Comparison of ENCODE assay signal across 8 cellular contexts in genomic region chr9:137176302-137177182, GRCh38. TPM values are rescaled to one million over a fixed set of nuclear protein-coding genes. Genes with fewer than 3 reads are reported as not detected.
A peak's percentile ranks its signal among the peaks of the same experiment; 100 is the strongest.
DNase-seq lines count a peak whose midpoint lies in the region; FAIRE-seq and TF ChIP-seq lines count a peak whose summit lies in the region.

No MANE protein-coding gene starts in this region.

- WGBS in H1 (ENCODE audit: extremely low coverage in 1 of 2, insufficient coverage in 1 of 2, insufficient read length in 1 of 2, insufficient replicate concordance in 2 of 2, low coverage in 1 of 2, low lambda C conversion rate in 2 of 2, missing lambda C conversion rate in 1 of 2), 2 experiments: 75% methylated on average over 17 of the region's 17 CpGs; no CpG with 5 or more reads in 1 of the 2 experiments

- no peak overlapping the region for H4K5ac ChIP-seq in H1 (ENCODE audit: insufficient read length, low read depth, low read length)

- no peak overlapping the region for H4K91ac ChIP-seq in H1 (replicated peaks; ENCODE audit: insufficient read length, low read length)

- TF ChIP-seq POLR2A in GM12891 (IDR thresholded peaks at IDR 0.05; ENCODE audit: low read depth, low read length): no peak
- TF ChIP-seq POLR2A in H1 (IDR thresholded peaks at IDR 0.05; ENCODE audit: control extremely low read depth in 1 of 2, low read depth in 2 of 2, low read length in 2 of 2): no peak; a peak in 1 of 3 replicates

- no peak overlapping the region for H3K14ac ChIP-seq in H1 (ENCODE audit: insufficient read length)

- H3K23me2 ChIP-seq in H1 (ENCODE audit: low read depth, low read length): no peaks in the 10 kb centered on the region

- no peaks in the 10 kb centered on the region for H3K27me3 Mint-ChIP-seq in osteocyte (ENCODE audit: unreplicated experiment)
- H3K27me3 Mint-ChIP-seq in activated T-helper 1 cell treated with anti-CD3 and anti-CD28 coated beads, Interleukin-12 subunit alpha, Interleukin-12 subunit beta, Interleukin-2, Interleukin-4 antibody, amounts not matched to agents 30 ng/mL and 10 ng/mL and 1 ng/mL, durations not matched to agents 14 hours and 24 hours and 36 hours (ENCODE audit: insufficient read depth): peaks cover 11% of the 10 kb centered on the region

- DNase-seq in GM12891 (ENCODE audit: insufficient read length, low spot score) (peak; percentile 89), H1 (ENCODE audit: low read depth in 1 of 2, low spot score in 2 of 2) (no peak), osteocyte (ENCODE audit: extremely low spot score, unreplicated experiment) (no peak), GOT3 (lab: John Stamatoyannopoulos, UW) (no peak), NCI-H1048 (lab: John Stamatoyannopoulos, UW) (no peak)
- no peak for DNase-seq in activated T-helper 1 cell treated with anti-CD3 and anti-CD28 coated beads, Interleukin-12 subunit alpha, Interleukin-12 subunit beta, Interleukin-2, Interleukin-4 antibody, amounts not matched to agents 30 ng/mL and 10 ng/mL and 1 ng/mL, durations not matched to agents 14 hours and 24 hours and 36 hours (ENCODE audit: low spot score)

- no peak overlapping the region for H3K4me3 Mint-ChIP-seq in osteocyte (ENCODE audit: unreplicated experiment)
- no peak overlapping the region for H3K4me3 Mint-ChIP-seq in activated T-helper 1 cell treated with anti-CD3 and anti-CD28 coated beads, Interleukin-12 subunit alpha, Interleukin-12 subunit beta, Interleukin-2, Interleukin-4 antibody, amounts not matched to agents 30 ng/mL and 10 ng/mL and 1 ng/mL, durations not matched to agents 14 hours and 24 hours and 36 hours

- H4K20me1 ChIP-seq in OCI-LY1 (ENCODE audit: insufficient read depth, low read length) (no peaks in the 10 kb centered on the region), H1 (replicated peaks in 1 of 2; ENCODE audit: control insufficient read depth in 1 of 2, insufficient read depth in 2 of 2, low read length in 2 of 2) (peaks cover 2 to 19% of the 10 kb centered on the region in 2 experiments)

- H3K9me3 ChIP-seq in OCI-LY1 (ENCODE audit: low read length) (no peaks in the 10 kb centered on the region), H1 (ENCODE audit: insufficient read depth in 2 of 2, low read depth in 1 of 2, low read length in 1 of 2) (no peaks in the 10 kb centered on the region)

- no peak overlapping the region for H3K18ac ChIP-seq in H1 (ENCODE audit: extremely low read depth, low read length)

- H2BK15ac ChIP-seq in H1 (ENCODE audit: low read length): no peak overlapping the region

- H3K4me3 ChIP-seq in OCI-LY1 (ENCODE audit: low read depth, low read length, poor library complexity, severe bottlenecking) (no peak overlapping the region), H1 (ENCODE audit: extremely low read depth in 1 of 4, insufficient read depth in 2 of 4, low read depth in 3 of 4, low read length in 4 of 4) (no peak overlapping the region)

- H2BK120ac ChIP-seq in H1 (replicated peaks; ENCODE audit: low read depth, low read length): no peak overlapping the region

- no peak overlapping the region for H3K23ac ChIP-seq in H1 (ENCODE audit: insufficient read length)

- peak; percentile 38 to 57 for TF ChIP-seq RAD21 in H1 (IDR thresholded peaks at IDR 0.05 in 1 of 2, conservative IDR thresholded peaks at IDR 0.05 in 1 of 2; ENCODE audit: low read depth in 2 of 2, low read length in 2 of 2)

- H2AK5ac ChIP-seq in H1 (ENCODE audit: low read depth, low read length): no peak overlapping the region

- no peak overlapping the region for H2BK5ac ChIP-seq in H1 (ENCODE audit: low read depth, low read length)

- no peak overlapping the region for H3K27ac Mint-ChIP-seq in osteocyte (ENCODE audit: unreplicated experiment)
- H3K27ac Mint-ChIP-seq in activated T-helper 1 cell treated with anti-CD3 and anti-CD28 coated beads, Interleukin-12 subunit alpha, Interleukin-12 subunit beta, Interleukin-2, Interleukin-4 antibody, amounts not matched to agents 30 ng/mL and 10 ng/mL and 1 ng/mL, durations not matched to agents 14 hours and 24 hours and 36 hours: no peak overlapping the region

- no peak overlapping the region for H2BK12ac ChIP-seq in H1 (ENCODE audit: low read depth, low read length)

- peaks cover 7% of the 10 kb centered on the region for H3K36me3 Mint-ChIP-seq in osteocyte (ENCODE audit: unreplicated experiment)
- peaks cover 3% of the 10 kb centered on the region for H3K36me3 Mint-ChIP-seq in activated T-helper 1 cell treated with anti-CD3 and anti-CD28 coated beads, Interleukin-12 subunit alpha, Interleukin-12 subunit beta, Interleukin-2, Interleukin-4 antibody, amounts not matched to agents 30 ng/mL and 10 ng/mL and 1 ng/mL, durations not matched to agents 14 hours and 24 hours and 36 hours (ENCODE audit: low read depth)

- no peak for TF ChIP-seq EP300 in H1 (IDR thresholded peaks at IDR 0.05; ENCODE audit: borderline replicate concordance in 1 of 2, low read depth in 2 of 2, low read length in 2 of 2)

- no peaks in the 10 kb centered on the region; the same call in 1 of the 2 replicates for H3K79me1 ChIP-seq in H1 (ENCODE audit: low read depth, low read length)

- peak; percentile 92 for TF ChIP-seq CTCF in C4-2B (conservative IDR thresholded peaks at IDR 0.05)
- peak; percentile 73 for TF ChIP-seq CTCF in OCI-LY1 (IDR thresholded peaks at IDR 0.05; ENCODE audit: low read length)
- TF ChIP-seq CTCF in H1 (IDR thresholded peaks at IDR 0.05; ENCODE audit: control extremely low read depth in 1 of 3, insufficient read depth in 1 of 3, low read depth in 1 of 3, low read length in 3 of 3): peak in 2 of 3 experiments; percentile 58 to 76; a peak in 3 of 4 replicates
- TF ChIP-seq CTCF in osteocyte (IDR thresholded peaks at IDR 0.05): peak; percentile 48

- no peak overlapping the region for H4K8ac ChIP-seq in H1 (ENCODE audit: extremely low read depth, insufficient read depth, low read length)

- H2BK20ac ChIP-seq in H1 (ENCODE audit: low read length): no peak overlapping the region

- no peaks in the 10 kb centered on the region for H3K79me2 ChIP-seq in OCI-LY1 (ENCODE audit: insufficient read depth, low read length)
- no peaks in the 10 kb centered on the region for H3K79me2 ChIP-seq in H1 (ENCODE audit: control insufficient read depth in 1 of 2, insufficient read depth in 2 of 2, low read length in 2 of 2)

- peaks cover 3% of the 10 kb centered on the region; the same call in 1 of the 2 replicates for H3K27me3 ChIP-seq in OCI-LY1 (ENCODE audit: insufficient read depth, low read length)
- H3K27me3 ChIP-seq in H1 (replicated peaks in 1 of 4; ENCODE audit: control insufficient read depth in 3 of 4, extremely low read depth in 1 of 4, insufficient read depth in 3 of 4, low read length in 3 of 4): peaks cover 0 to 10% (median 5%) of the 10 kb centered on the region in 4 experiments; a peak in 4 of 7 replicates

- peaks cover 2% of the 10 kb centered on the region for H3K4me1 Mint-ChIP-seq in osteocyte (ENCODE audit: unreplicated experiment)
- H3K4me1 Mint-ChIP-seq in activated T-helper 1 cell treated with anti-CD3 and anti-CD28 coated beads, Interleukin-12 subunit alpha, Interleukin-12 subunit beta, Interleukin-2, Interleukin-4 antibody, amounts not matched to agents 30 ng/mL and 10 ng/mL and 1 ng/mL, durations not matched to agents 14 hours and 24 hours and 36 hours (ENCODE audit: low read depth): no peaks in the 10 kb centered on the region

- H3F3A ChIP-seq in OCI-LY1 (ENCODE audit: insufficient read depth, low read length): peaks cover 4% of the 10 kb centered on the region; the same call in 1 of the 2 replicates

- no peak overlapping the region for H3K4me2 ChIP-seq in OCI-LY1 (ENCODE audit: low read length)
- H3K4me2 ChIP-seq in H1 (ENCODE audit: insufficient read depth in 1 of 2, low read depth in 2 of 2, low read length in 2 of 2): no peak overlapping the region

- H3K9ac ChIP-seq in OCI-LY1 (ENCODE audit: low read length): no peak overlapping the region
- H3K9ac ChIP-seq in H1 (replicated peaks in 1 of 4; ENCODE audit: extremely low read depth in 1 of 4, low read depth in 3 of 4, low read length in 3 of 4): no peak overlapping the region; a peak in 1 of 7 replicates

- H3K36me3 ChIP-seq in OCI-LY1 (ENCODE audit: insufficient read depth, low read length) (peaks cover 20% of the 10 kb centered on the region), H1 (ENCODE audit: control insufficient read depth in 2 of 4, insufficient read depth in 4 of 4, low read length in 3 of 4) (peaks cover 0 to 18% (median 2%) of the 10 kb centered on the region in 4 experiments; a peak in 3 of 8 replicates)

- H3K9me3 Mint-ChIP-seq in osteocyte (ENCODE audit: unreplicated experiment): no peaks in the 10 kb centered on the region
- H3K9me3 Mint-ChIP-seq in activated T-helper 1 cell treated with anti-CD3 and anti-CD28 coated beads, Interleukin-12 subunit alpha, Interleukin-12 subunit beta, Interleukin-2, Interleukin-4 antibody, amounts not matched to agents 30 ng/mL and 10 ng/mL and 1 ng/mL, durations not matched to agents 14 hours and 24 hours and 36 hours: no peaks in the 10 kb centered on the region

- no peaks in the 10 kb centered on the region for H3K9me2 ChIP-seq in OCI-LY1 (ENCODE audit: low read depth, low read length)

- H3K4me1 ChIP-seq in OCI-LY1 (ENCODE audit: insufficient read depth, low read length, severe bottlenecking): peaks cover 11% of the 10 kb centered on the region
- H3K4me1 ChIP-seq in H1 (replicated peaks in 1 of 4; ENCODE audit: control insufficient read depth in 3 of 4, insufficient read depth in 4 of 4, low read length in 3 of 4): peaks cover 0 to 8% (median 3%) of the 10 kb centered on the region in 4 experiments; a peak in 5 of 7 replicates

- H3K4ac ChIP-seq in H1 (replicated peaks; ENCODE audit: insufficient read length, low read depth, low read length): no peak overlapping the region

- CTCF ChIA-PET in H1 (lab: Charles Lee; ENCODE audit: partially characterized antibody): interaction anchor here (0.6 to 3.6 kb wide), 32 partner anchors 9 to 202 kb away, joined by 3 to 47 read pairs (median 4); partner anchors contain the start of genes ANAPC2, CYSRT1, GRIN1 and NPDC1

- FAIRE-seq in GM12891 (lab: Jason Lieb, UNC) (peak; percentile 87), H1 (lab: Jason Lieb, UNC) (no peak)

- H3K56ac ChIP-seq in H1 (replicated peaks; ENCODE audit: insufficient read length, low read depth, low read length): no peak overlapping the region

- intact Hi-C loops in activated T-helper 1 cell treated with anti-CD3 and anti-CD28 coated beads, Interleukin-12 subunit alpha, Interleukin-12 subunit beta, Interleukin-2, Interleukin-4 antibody, amounts not matched to agents 30 ng/mL and 10 ng/mL and 1 ng/mL, durations not matched to agents 14 hours and 24 hours and 36 hours (cut with micrococcal nuclease): no loop called here

- POLR2A ChIA-PET in H1 (lab: Charles Lee; ENCODE audit: partially characterized antibody): interaction anchor here (0.8 to 3.7 kb wide), 14 partner anchors 8 to 102 kb away, joined by 3 to 15 read pairs (median 4); partner anchors contain the start of genes NDOR1, SSNA1, TMEM203 and TPRN

- H2AFZ ChIP-seq in OCI-LY1 (ENCODE audit: low read length) (no peak overlapping the region), H1 (ENCODE audit: low read length) (no peak overlapping the region)

- H3K27ac ChIP-seq in C4-2B: peak overlapping the region; percentile 100
- no peak overlapping the region for H3K27ac ChIP-seq in OCI-LY1 (ENCODE audit: low read depth, low read length, poor library complexity, severe bottlenecking)
- H3K27ac ChIP-seq in H1 (ENCODE audit: low read depth, low read length): no peak overlapping the region

RNA-seq across cellular contexts. Expression of gene TMEM210, which starts 4.7 kb away (rescaled TPM):
- not detected for polyA plus RNA-seq in GM12891 (2012; ENCODE audit: low read depth, missing spikeins)
- total RNA-seq in H1 (2021; fragmentation: NEBNext Ultra II Directional; extraction: Animal tissue kit (Norgen Biotek cat#: 25700)): not detected in 2 replicates
- polyA plus RNA-seq in H1 (2011; rRNA removed): not detected in 2 replicates
- polyA plus RNA-seq in H1 (2011; cell fraction: cytosol; rRNA removed): not detected
- polyA plus RNA-seq in H1 (2011; cell fraction: nucleus; rRNA removed): not detected
- polyA plus RNA-seq in H1 (2012, experiment 1 of 2): not detected in 4 replicates
- not detected for polyA plus RNA-seq in H1 (2012, experiment 2 of 2)
- not detected for polyA plus RNA-seq in H1 (2013, experiment 1 of 2)
- not detected for polyA plus RNA-seq in H1 (2013, experiment 2 of 2)
- polyA minus RNA-seq in H1 (2011; rRNA and poly(A)+ RNA removed): not detected in 2 replicates
- not detected for polyA minus RNA-seq in H1 (2011; cell fraction: cytosol; rRNA and poly(A)+ RNA removed)
- polyA minus RNA-seq in H1 (2011; cell fraction: nucleus; rRNA and poly(A)+ RNA removed): not detected
- total RNA-seq in osteocyte: not detected in 2 replicates
- not detected in 2 replicates for total RNA-seq in activated T-helper 1 cell treated with anti-CD3 and anti-CD28 coated beads, Interleukin-12 subunit alpha, Interleukin-12 subunit beta, Interleukin-2, Interleukin-4 antibody, amounts not matched to agents 30 ng/mL and 10 ng/mL and 1 ng/mL, durations not matched to agents 14 hours and 24 hours and 36 hours

RNA-seq across cellular contexts. Expression of gene LRRC26, which starts 6.7 kb away (rescaled TPM):
- polyA plus RNA-seq in GM12891 (2012; ENCODE audit: low read depth, missing spikeins): 0.09 TPM
- 0.34 and 0.36 TPM in 2 replicates for total RNA-seq in H1 (2021; fragmentation: NEBNext Ultra II Directional; extraction: Animal tissue kit (Norgen Biotek cat#: 25700))
- 0.85 and 1.0 TPM in 2 replicates for polyA plus RNA-seq in H1 (2011; rRNA removed)
- 0.25 TPM for polyA plus RNA-seq in H1 (2011; cell fraction: cytosol; rRNA removed)
- 0.60 TPM for polyA plus RNA-seq in H1 (2011; cell fraction: nucleus; rRNA removed)
- 0.75 to 1.2 TPM (median 0.90 TPM) in 3 of 4 replicates, not detected in the other for polyA plus RNA-seq in H1 (2012, experiment 1 of 2)
- polyA plus RNA-seq in H1 (2012, experiment 2 of 2): 0.18 TPM
- polyA plus RNA-seq in H1 (2013, experiment 1 of 2): 1.1 TPM
- polyA plus RNA-seq in H1 (2013, experiment 2 of 2): 0.74 TPM
- not detected in 2 replicates for polyA minus RNA-seq in H1 (2011; rRNA and poly(A)+ RNA removed)
- polyA minus RNA-seq in H1 (2011; cell fraction: cytosol; rRNA and poly(A)+ RNA removed): not detected
- polyA minus RNA-seq in H1 (2011; cell fraction: nucleus; rRNA and poly(A)+ RNA removed): 0.90 TPM
- total RNA-seq in osteocyte: not detected in 2 replicates
- total RNA-seq in activated T-helper 1 cell treated with anti-CD3 and anti-CD28 coated beads, Interleukin-12 subunit alpha, Interleukin-12 subunit beta, Interleukin-2, Interleukin-4 antibody, amounts not matched to agents 30 ng/mL and 10 ng/mL and 1 ng/mL, durations not matched to agents 14 hours and 24 hours and 36 hours: 0.21 TPM in 1 of 2 replicates, not detected in the other

RNA-seq across cellular contexts. Expression of gene ANAPC2, which starts 11.8 kb away (rescaled TPM):
- polyA plus RNA-seq in GM12891 (2012; ENCODE audit: low read depth, missing spikeins): 27.5 TPM
- 37.7 and 41.9 TPM in 2 replicates for total RNA-seq in H1 (2021; fragmentation: NEBNext Ultra II Directional; extraction: Animal tissue kit (Norgen Biotek cat#: 25700))
- polyA plus RNA-seq in H1 (2011; rRNA removed): 30.2 and 44.3 TPM in 2 replicates
- 31.6 TPM for polyA plus RNA-seq in H1 (2011; cell fraction: cytosol; rRNA removed)
- polyA plus RNA-seq in H1 (2011; cell fraction: nucleus; rRNA removed): 198 TPM
- 20.7 to 43.2 TPM (median 38.1 TPM) in 4 replicates for polyA plus RNA-seq in H1 (2012, experiment 1 of 2)
- 25.6 TPM for polyA plus RNA-seq in H1 (2012, experiment 2 of 2)
- 22.6 TPM for polyA plus RNA-seq in H1 (2013, experiment 1 of 2)
- 17.5 TPM for polyA plus RNA-seq in H1 (2013, experiment 2 of 2)
- 20.4 and 24.8 TPM in 2 replicates for polyA minus RNA-seq in H1 (2011; rRNA and poly(A)+ RNA removed)
- 28.8 TPM for polyA minus RNA-seq in H1 (2011; cell fraction: cytosol; rRNA and poly(A)+ RNA removed)
- polyA minus RNA-seq in H1 (2011; cell fraction: nucleus; rRNA and poly(A)+ RNA removed): 67.3 TPM
- total RNA-seq in osteocyte: 59.3 and 61.0 TPM in 2 replicates
- total RNA-seq in activated T-helper 1 cell treated with anti-CD3 and anti-CD28 coated beads, Interleukin-12 subunit alpha, Interleukin-12 subunit beta, Interleukin-2, Interleukin-4 antibody, amounts not matched to agents 30 ng/mL and 10 ng/mL and 1 ng/mL, durations not matched to agents 14 hours and 24 hours and 36 hours: 62.5 and 63.6 TPM in 2 replicates

RNA-seq across cellular contexts. Expression of gene SSNA1, which starts 11.9 kb away (rescaled TPM):
- polyA plus RNA-seq in GM12891 (2012; ENCODE audit: low read depth, missing spikeins): 53.2 TPM
- 87.3 and 91.3 TPM in 2 replicates for total RNA-seq in H1 (2021; fragmentation: NEBNext Ultra II Directional; extraction: Animal tissue kit (Norgen Biotek cat#: 25700))
- 157 and 182 TPM in 2 replicates for polyA plus RNA-seq in H1 (2011; rRNA removed)
- 159 TPM for polyA plus RNA-seq in H1 (2011; cell fraction: cytosol; rRNA removed)
- polyA plus RNA-seq in H1 (2011; cell fraction: nucleus; rRNA removed): 99.4 TPM
- 57.5 to 108 TPM (median 103 TPM) in 4 replicates for polyA plus RNA-seq in H1 (2012, experiment 1 of 2)
- 94.9 TPM for polyA plus RNA-seq in H1 (2012, experiment 2 of 2)
- polyA plus RNA-seq in H1 (2013, experiment 1 of 2): 102 TPM
- 101 TPM for polyA plus RNA-seq in H1 (2013, experiment 2 of 2)
- 14.6 and 15.3 TPM in 2 replicates for polyA minus RNA-seq in H1 (2011; rRNA and poly(A)+ RNA removed)
- 36.0 TPM for polyA minus RNA-seq in H1 (2011; cell fraction: cytosol; rRNA and poly(A)+ RNA removed)
- 18.2 TPM for polyA minus RNA-seq in H1 (2011; cell fraction: nucleus; rRNA and poly(A)+ RNA removed)
- total RNA-seq in osteocyte: 57.4 and 58.1 TPM in 2 replicates
- total RNA-seq in activated T-helper 1 cell treated with anti-CD3 and anti-CD28 coated beads, Interleukin-12 subunit alpha, Interleukin-12 subunit beta, Interleukin-2, Interleukin-4 antibody, amounts not matched to agents 30 ng/mL and 10 ng/mL and 1 ng/mL, durations not matched to agents 14 hours and 24 hours and 36 hours: 101 and 105 TPM in 2 replicates

RNA-seq across cellular contexts. Expression of gene TPRN, which starts 24.0 kb away (rescaled TPM):
- 5.1 TPM for polyA plus RNA-seq in GM12891 (2012; ENCODE audit: low read depth, missing spikeins)
- total RNA-seq in H1 (2021; fragmentation: NEBNext Ultra II Directional; extraction: Animal tissue kit (Norgen Biotek cat#: 25700)): 23.2 and 27.2 TPM in 2 replicates
- polyA plus RNA-seq in H1 (2011; rRNA removed): 9.7 and 14.9 TPM in 2 replicates
- polyA plus RNA-seq in H1 (2011; cell fraction: cytosol; rRNA removed): 11.9 TPM
- 34.2 TPM for polyA plus RNA-seq in H1 (2011; cell fraction: nucleus; rRNA removed)
- polyA plus RNA-seq in H1 (2012, experiment 1 of 2): 13.0 to 23.1 TPM (median 21.4 TPM) in 4 replicates
- 14.8 TPM for polyA plus RNA-seq in H1 (2012, experiment 2 of 2)
- polyA plus RNA-seq in H1 (2013, experiment 1 of 2): 13.5 TPM
- 12.5 TPM for polyA plus RNA-seq in H1 (2013, experiment 2 of 2)
- 3.6 TPM in 2 replicates for polyA minus RNA-seq in H1 (2011; rRNA and poly(A)+ RNA removed)
- 12.5 TPM for polyA minus RNA-seq in H1 (2011; cell fraction: cytosol; rRNA and poly(A)+ RNA removed)
- 13.7 TPM for polyA minus RNA-seq in H1 (2011; cell fraction: nucleus; rRNA and poly(A)+ RNA removed)
- 19.8 and 21.7 TPM in 2 replicates for total RNA-seq in osteocyte
- 15.6 and 17.2 TPM in 2 replicates for total RNA-seq in activated T-helper 1 cell treated with anti-CD3 and anti-CD28 coated beads, Interleukin-12 subunit alpha, Interleukin-12 subunit beta, Interleukin-2, Interleukin-4 antibody, amounts not matched to agents 30 ng/mL and 10 ng/mL and 1 ng/mL, durations not matched to agents 14 hours and 24 hours and 36 hours
